Comparison of ENCODE assay signal across 9 cellular contexts in genomic region chr19:4583961-4584669, GRCh38. TPM values are rescaled to one million over a fixed set of nuclear protein-coding genes. Genes with fewer than 3 reads are reported as not detected.
DNase-seq lines count a peak whose midpoint lies in the region; ATAC-seq and TF ChIP-seq lines count a peak whose summit lies in the region.
"Had no signal": no experiment of that assay in that cellular context is flagged by ENCODE, and none has a peak within 500 bp of the region (broad histone marks: within the 10 kb centered on the region; RNA-seq: fewer than 3 reads in every experiment).

No MANE protein-coding gene starts in this region.

- H3K4me3 ChIP-seq in AG04450 (ENCODE audit: low read depth, low read length) (peak overlapping the region; percentile 59), HUES48 (ENCODE audit: low read depth, low read length) (peak overlapping the region; percentile 64), lower lobe of right lung (peak overlapping the region; percentile 37)

- H3K9me3 ChIP-seq in AG04450 (ENCODE audit: control insufficient read depth, insufficient read depth, low read length) (no peaks in the 10 kb centered on the region; the same call in 1 of the 2 replicates), HUES48 (ENCODE audit: control insufficient read depth, insufficient read depth, low read length) (no peaks in the 10 kb centered on the region), lower lobe of right lung (no peaks in the 10 kb centered on the region)

- H3K4me1 ChIP-seq in HUES48 (ENCODE audit: control insufficient read depth, insufficient read depth, low read length) = no peaks in the 10 kb centered on the region; the same call in 1 of the 2 replicates
- peaks cover 15% of the 10 kb centered on the region for H3K4me1 ChIP-seq in lower lobe of right lung

- peaks cover 38% of the 10 kb centered on the region for H3K4me1 Mint-ChIP-seq in brain

- no peak overlapping the region for H3K27ac ChIP-seq in AG04450 (ENCODE audit: low read depth, low read length)
- H3K27ac ChIP-seq in HUES48 (ENCODE audit: low read depth, low read length) = peak overlapping the region; percentile 20
- no peak overlapping the region for H3K27ac ChIP-seq in lower lobe of right lung

- ATAC-seq in lower lobe of right lung (peak in 1 of 2 donors; percentile 28), GM18909 (IDR thresholded peaks at IDR 0.05; ENCODE audit: poor library complexity, unreplicated experiment) (no peak)

- no peaks in the 10 kb centered on the region for H3K36me3 Mint-ChIP-seq in brain

- POLR2A ChIA-PET in AG04450 (lab: Yijun Ruan, JAX) = no interaction called here

- H3K27me3 ChIP-seq in AG04450 (ENCODE audit: control insufficient read depth, insufficient read depth, low read length) (peaks cover 38% of the 10 kb centered on the region), HUES48 (ENCODE audit: control insufficient read depth, insufficient read depth, low read length) (peaks cover 20% of the 10 kb centered on the region), lower lobe of right lung (ENCODE audit: low read depth) (peaks cover 77% of the 10 kb centered on the region)

- H3K9ac ChIP-seq in HUES48 (ENCODE audit: low read depth, low read length) = no peak overlapping the region

- H3K27ac Mint-ChIP-seq in brain = no peak overlapping the region

- intact Hi-C loops in lower lobe of right lung (cut with DNase I) = no loop called here

- H3K36me3 ChIP-seq in HUES48 (ENCODE audit: control insufficient read depth, insufficient read depth, low read length) = no peaks in the 10 kb centered on the region
- no peaks in the 10 kb centered on the region for H3K36me3 ChIP-seq in lower lobe of right lung

- TF ChIP-seq CTCF in AG04450 (IDR thresholded peaks at IDR 0.05; ENCODE audit: low read depth, low read length) (no peak), brain (conservative IDR thresholded peaks at IDR 0.05) (no peak), lower lobe of right lung (IDR thresholded peaks at IDR 0.05) (no peak)

- DNase-seq in AG04450 (ENCODE audit: low read depth, low spot score) = no peak
- DNase-seq in lower lobe of right lung = no peak
- DNase-seq in medulla oblongata (ENCODE audit: extremely low spot score) = no peak
- no peak for DNase-seq in A172 (ENCODE audit: low spot score)
- no peak for DNase-seq in SHP77 treated with DMSO at 0.1 percent for 48 hours (lab: John Stamatoyannopoulos, UW)

- peaks cover 31% of the 10 kb centered on the region for H3K27me3 Mint-ChIP-seq in brain

- peaks cover 0 to 7% (median 0%) of the 10 kb centered on the region in 5 experiments for H3K9me3 Mint-ChIP-seq in brain
- H3K9me3 Mint-ChIP-seq: central memory CD8-positive, alpha-beta T cell had no signal

- CTCF ChIA-PET in AG04450 (lab: Charles Lee) = interaction anchor here (1.2 kb wide), 1 partner anchor 52 kb away, joined by 4 read pairs; no protein-coding TSS in a partner anchor

- peak overlapping the region; percentile 64 to 79 (median 75) for H3K4me3 Mint-ChIP-seq in brain

RNA-seq across cellular contexts. Expression of gene SEMA6B, which starts 24.6 kb away (rescaled TPM):
- polyA plus RNA-seq in AG04450 (2011; rRNA removed) (0.66 and 1.1 TPM in 2 replicates), brain (ENCODE audit: insufficient read depth, low read depth, low replicate concordance) (39.1 TPM)
- polyA minus RNA-seq in AG04450 (2011; rRNA and poly(A)+ RNA removed) = 1.5 and 1.6 TPM in 2 replicates
- 11.3 TPM for total RNA-seq in lower lobe of right lung
- 29.2 and 34.1 TPM in 2 replicates for total RNA-seq in A172 (2014; rRNA removed; shearing (Covaris generic))

RNA-seq across cellular contexts. Expression of gene LRG1, which starts 44.3 kb away (rescaled TPM):
- 0.05 and 0.07 TPM in 2 replicates for polyA plus RNA-seq in AG04450 (2011; rRNA removed)
- not detected in 2 replicates for polyA minus RNA-seq in AG04450 (2011; rRNA and poly(A)+ RNA removed)
- polyA plus RNA-seq in brain (ENCODE audit: insufficient read depth, low read depth, low replicate concordance) = 0.14 TPM
- total RNA-seq in lower lobe of right lung = 14.9 TPM
- 0.09 and 0.10 TPM in 2 replicates for total RNA-seq in A172 (2014; rRNA removed; shearing (Covaris generic))

RNA-seq across cellular contexts. Expression of gene PLIN5, which starts 49.1 kb away (rescaled TPM):
- polyA plus RNA-seq in AG04450 (2011; rRNA removed) (not detected in 2 replicates), brain (ENCODE audit: insufficient read depth, low read depth, low replicate concordance) (1.5 TPM)
- not detected in 2 replicates for polyA minus RNA-seq in AG04450 (2011; rRNA and poly(A)+ RNA removed)
- total RNA-seq in lower lobe of right lung = 19.9 TPM
- not detected in 2 replicates for total RNA-seq in A172 (2014; rRNA removed; shearing (Covaris generic))

RNA-seq across cellular contexts. Expression of gene TNFAIP8L1, which starts 55.2 kb away (rescaled TPM):
- polyA plus RNA-seq in AG04450 (2011; rRNA removed) (4.1 and 4.7 TPM in 2 replicates), brain (ENCODE audit: insufficient read depth, low read depth, low replicate concordance) (38.6 TPM)
- 3.9 and 4.0 TPM in 2 replicates for polyA minus RNA-seq in AG04450 (2011; rRNA and poly(A)+ RNA removed)
- total RNA-seq in lower lobe of right lung = 11.2 TPM
- total RNA-seq in A172 (2014; rRNA removed; shearing (Covaris generic)) = 7.5 and 9.5 TPM in 2 replicates

Comparison
In these comparisons a context has a peak if more than half of its experiments do, and no peak if none do; other contexts are left out.
1. RNA of gene LRG1, which starts 44.3 kb away (total RNA-seq): 14.9 TPM in lower lobe of right lung (single experiment); 0.09 to 0.10 TPM in A172; every median in the first group is over 10 times any median in the second.
2. RNA of gene PLIN5, which starts 49.1 kb away (total RNA-seq): 19.9 TPM in lower lobe of right lung (single experiment); not detected in A172; every median in the first group is over 10 times any median in the second.
3. Peak in every context shown above with its lines, with median percentiles within 50 percentile points of each other: H3K4me3 ChIP-seq.